ENCODE assay signal across 11 cellular contexts in genomic region chr4:87014284-87014782, GRCh38.
A peak's percentile ranks its signal among the peaks of the same experiment; 100 is the strongest.
DNase-seq lines count a peak whose midpoint lies in the region; ATAC-seq and TF ChIP-seq lines count a peak whose summit lies in the region.
"Had no signal": no experiment of that assay in that cellular context is flagged by ENCODE, and none has a peak within 500 bp of the region (broad histone marks: within the 10 kb centered on the region; RNA-seq: fewer than 3 reads in every experiment).

No MANE protein-coding gene starts in this region.

- H3K36me3 ChIP-seq in mucosa of descending colon (ENCODE audit: low read depth): no peaks in the 10 kb centered on the region

- H3K9me3 Mint-ChIP-seq in stimulated activated naive CD8-positive, alpha-beta T cell treated with anti-CD3 and anti-CD28 coated beads, Interleukin-15, Interleukin-2, amounts not matched to agents 100 ng/mL and 50 ng/mL, for 24 hours: no peaks in the 10 kb centered on the region

- H3K36me3 Mint-ChIP-seq in stimulated activated naive CD8-positive, alpha-beta T cell treated with anti-CD3 and anti-CD28 coated beads, Interleukin-15, Interleukin-2, amounts not matched to agents 100 ng/mL and 50 ng/mL, for 24 hours (ENCODE audit: low read depth): no peaks in the 10 kb centered on the region

- no peak for DNase-seq in stimulated activated naive CD8-positive, alpha-beta T cell treated with anti-CD3 and anti-CD28 coated beads, Interleukin-15, Interleukin-2, amounts not matched to agents 100 U/mL and 50 U/mL, for 24 hours
- DNase-seq in cardiac fibroblast (ENCODE audit: low read depth in 2 of 2): peak; percentile 65 to 79
- no peak for DNase-seq in mucosa of descending colon
- no peak for DNase-seq in stimulated activated CD4-positive, alpha-beta T cell treated with anti-CD3 and anti-CD28 coated beads, Interleukin-4, amount 100 ng/mL, for 4 hours
- no peak for DNase-seq in ureter (ENCODE audit: low spot score)
- no peak for DNase-seq in left colon
- DNase-seq: activated CD4-positive, CD25-positive, alpha-beta regulatory T cell treated with anti-CD3 and anti-CD28 coated beads, Interleukin-2, amount 50 U/mL, for 72 hours; NCI-H1105 treated with DMSO at 0.1 percent for 48 hours; stimulated activated CD4-positive, alpha-beta T cell treated with anti-CD3 and anti-CD28 coated beads, Interleukin-12 subunit alpha, Interleukin-12 subunit beta, amount 100 ng/mL, for 4 hours had no signal

- peak overlapping the region in 1 of 2 donors; percentile 4 for H3K4me3 ChIP-seq in cardiac fibroblast (replicated peaks in 1 of 2; ENCODE audit: low read depth in 2 of 2, low read length in 2 of 2)
- H3K4me3 ChIP-seq in mucosa of descending colon: no peak overlapping the region

- H3K27me3 Mint-ChIP-seq in stimulated activated naive CD8-positive, alpha-beta T cell treated with anti-CD3 and anti-CD28 coated beads, Interleukin-15, Interleukin-2, amounts not matched to agents 100 ng/mL and 50 ng/mL, for 24 hours: no peaks in the 10 kb centered on the region

- intact Hi-C loops in mucosa of descending colon (cut with DNase I, micrococcal nuclease): loop anchor here in 1 of 2 donors (5.0 kb wide), 1 partner anchor 77 kb away; the partner anchor contains the start of gene AFF1
- intact Hi-C loops in left colon (cut with DNase I, micrococcal nuclease): no loop called here

- ATAC-seq in stimulated activated naive CD8-positive, alpha-beta T cell treated with anti-CD3 and anti-CD28 coated beads, Interleukin-15, Interleukin-2, amounts not matched to agents 100 U/mL and 50 U/mL, for 24 hours: no peak
- ATAC-seq in mucosa of descending colon (peak; percentile 28), GM18868 (IDR thresholded peaks at IDR 0.05; ENCODE audit: unreplicated experiment) (no peak), left colon (no peak)

- no peaks in the 10 kb centered on the region for H3K9me3 ChIP-seq in mucosa of descending colon

- H3K27ac Mint-ChIP-seq in stimulated activated naive CD8-positive, alpha-beta T cell treated with anti-CD3 and anti-CD28 coated beads, Interleukin-15, Interleukin-2, amounts not matched to agents 100 ng/mL and 50 ng/mL, for 24 hours: peak overlapping the region; percentile 67

- TF ChIP-seq CTCF in cardiac fibroblast (IDR thresholded peaks at IDR 0.05; ENCODE audit: low read depth, low read length) (no peak), mucosa of descending colon (IDR thresholded peaks at IDR 0.05) (no peak)

- peak overlapping the region; percentile 61 for H3K4me3 Mint-ChIP-seq in stimulated activated naive CD8-positive, alpha-beta T cell treated with anti-CD3 and anti-CD28 coated beads, Interleukin-15, Interleukin-2, amounts not matched to agents 100 ng/mL and 50 ng/mL, for 24 hours

- peaks cover 56% of the 10 kb centered on the region for H3K4me1 ChIP-seq in mucosa of descending colon (ENCODE audit: low read depth)

- peaks cover 95% of the 10 kb centered on the region for H3K4me1 Mint-ChIP-seq in stimulated activated naive CD8-positive, alpha-beta T cell treated with anti-CD3 and anti-CD28 coated beads, Interleukin-15, Interleukin-2, amounts not matched to agents 100 ng/mL and 50 ng/mL, for 24 hours (ENCODE audit: low read depth)

Comparison
In these comparisons a context has a peak if more than half of its experiments do, and no peak if none do; other contexts are left out.
1. DNase-seq: peak in cardiac fibroblast (2 of 2); none in stimulated activated naive CD8-positive, alpha-beta T cell treated with anti-CD3 and anti-CD28 coated beads, Interleukin-15, Interleukin-2, amounts not matched to agents 100 U/mL and 50 U/mL, for 24 hours (single experiment), mucosa of descending colon (0 of 3), stimulated activated CD4-positive, alpha-beta T cell treated with anti-CD3 and anti-CD28 coated beads, Interleukin-4, amount 100 ng/mL, for 4 hours (0 of 2), ureter (single experiment) and left colon (0 of 2).